ENCODE assay signal across 1 cellular context in the genomic region with DNA sequence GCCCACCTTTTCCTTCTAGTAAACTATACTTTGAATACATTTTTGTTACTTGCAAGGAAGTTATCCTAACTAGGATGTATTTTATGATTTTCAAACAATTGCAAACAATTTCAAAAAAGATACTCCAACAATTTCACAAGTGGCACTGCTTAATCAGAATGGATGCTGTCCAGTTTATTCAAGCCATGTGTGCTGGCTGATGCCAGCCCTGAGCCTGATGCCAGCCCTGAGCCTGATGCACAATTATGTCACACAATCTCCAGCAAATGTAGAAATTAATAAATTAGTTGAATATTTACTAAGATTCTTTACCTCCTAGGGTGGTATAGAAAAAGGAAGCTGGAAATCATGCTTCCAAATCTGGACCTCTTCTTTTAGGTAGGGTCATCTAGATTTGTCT.
TF ChIP-seq lines count a peak whose summit lies in the region.

No MANE protein-coding gene starts in this region.

TF ChIP-seq in GM23338, 12 proteins besides CTCF, POLR2A, EP300 and RAD21:
- no peak for TF ChIP-seq NANOG (IDR thresholded peaks at IDR 0.05; ENCODE audit: borderline replicate concordance)
- no peak for TF ChIP-seq EZH2 (IDR thresholded peaks at IDR 0.05; ENCODE audit: low read depth, unreplicated experiment)
- no peak for TF ChIP-seq ZNF331 (CRISPR knock-in tag; IDR thresholded peaks at IDR 0.05; ENCODE audit: low read depth)
- TF ChIP-seq ETS1 (IDR thresholded peaks at IDR 0.05) = no peak
- TF ChIP-seq STAT1 (IDR thresholded peaks at IDR 0.05; ENCODE audit: unreplicated experiment) = no peak
- no peak for TF ChIP-seq ZNF114 (CRISPR knock-in tag; IDR thresholded peaks at IDR 0.05)
- TF ChIP-seq REST (IDR thresholded peaks at IDR 0.05; ENCODE audit: unreplicated experiment) = no peak
- no peak for TF ChIP-seq POLR2AphosphoS5 (IDR thresholded peaks at IDR 0.05; ENCODE audit: low read depth)
